ENCODE assay signal across 12 cellular contexts in genomic region chr10:61795551-61795950, GRCh38.
DNase-seq lines count a peak whose midpoint lies in the region; ATAC-seq and TF ChIP-seq lines count a peak whose summit lies in the region.
"Had no signal": no experiment of that assay in that cellular context is flagged by ENCODE, and none has a peak within 500 bp of the region (broad histone marks: within the 10 kb centered on the region; RNA-seq: fewer than 3 reads in every experiment).

No MANE protein-coding gene starts in this region.

- H3K9me3 Mint-ChIP-seq in Calu3 (ENCODE audit: low read depth, unreplicated experiment) (no peaks in the 10 kb centered on the region), CD14-positive monocyte (peaks cover 0 to 2% (median 0%) of the 10 kb centered on the region in 7 donors)
- H3K9me3 Mint-ChIP-seq: activated T-cell treated with anti-CD3 and anti-CD28 coated beads, Interleukin-2, amount 50 U/mL, for 4 hours; stimulated activated naive CD8-positive, alpha-beta T cell treated with anti-CD3 and anti-CD28 coated beads, Interleukin-15, Interleukin-2, amounts not matched to agents 100 ng/mL and 50 ng/mL, for 24 hours had no signal

- H3K36me3 Mint-ChIP-seq in Calu3 (ENCODE audit: insufficient read depth, unreplicated experiment), result no peaks in the 10 kb centered on the region
- no peaks in the 10 kb centered on the region for H3K36me3 Mint-ChIP-seq in CD14-positive monocyte

- peak overlapping the region; percentile 65; the same call in 1 of the 2 replicates for H2AFZ ChIP-seq in Loucy (ENCODE audit: low read length)
- no peak overlapping the region for H2AFZ ChIP-seq in osteoblast (ENCODE audit: low read length)

- DNase-seq in Calu3 (peak; percentile 11), fibroblast of the aortic adventitia (ENCODE audit: low read depth) (no peak), hypothalamus (lab: John Stamatoyannopoulos, UW) (no peak), CD14-positive monocyte (ENCODE audit: low spot score) (no peak), osteoblast (ENCODE audit: insufficient read length, low spot score, missing footprints) (no peak), suprapubic skin (ENCODE audit: low spot score in 2 of 2) (no peak)
- DNase-seq: activated T-cell treated with anti-CD3 and anti-CD28 coated beads, Interleukin-2, amount 50 U/mL, for 4 hours; body of pancreas; NCI-H1048 had no signal

- H3K4me2 ChIP-seq in Loucy (ENCODE audit: low read depth, low read length, poor library complexity, severe bottlenecking), result no peak overlapping the region
- H3K4me2 ChIP-seq in osteoblast (ENCODE audit: insufficient read depth, low read length), result no peak overlapping the region

- CTCF ChIA-PET in Calu3 (lab: Charles Lee), result no interaction called here

- no TSS peak for BruUV-seq in Calu3 (replicated peaks; lab: Mats Ljungman, UMichigan)

- intact Hi-C loops in Calu3 (cut with micrococcal nuclease; ENCODE audit: unreplicated experiment) (no loop called here), CD14-positive monocyte (cut with micrococcal nuclease) (no loop called here)

- H4K20me1 ChIP-seq in Loucy (ENCODE audit: insufficient read depth, low read length, poor library complexity, severe bottlenecking), result no peaks in the 10 kb centered on the region
- no peaks in the 10 kb centered on the region for H4K20me1 ChIP-seq in osteoblast (ENCODE audit: insufficient read depth, low read length)

- no peak for TF ChIP-seq POLR2A in suprapubic skin (IDR thresholded peaks at IDR 0.05)

- peak; percentile 55 for ATAC-seq in GM21515 (IDR thresholded peaks at IDR 0.05; ENCODE audit: unreplicated experiment)
- ATAC-seq: activated T-cell treated with anti-CD3 and anti-CD28 coated beads, Interleukin-2, amount 50 U/mL, for 4 hours; body of pancreas had no signal

- no peaks in the 10 kb centered on the region for H3F3A ChIP-seq in Loucy (ENCODE audit: low read depth)

- H3K79me2 ChIP-seq in Loucy (ENCODE audit: insufficient read depth, low read length), result no peaks in the 10 kb centered on the region
- no peaks in the 10 kb centered on the region for H3K79me2 ChIP-seq in osteoblast (ENCODE audit: insufficient read depth, low read length)

- H3K27me3 ChIP-seq in Loucy (ENCODE audit: insufficient read depth, low read length, poor library complexity, severe bottlenecking) (no peaks in the 10 kb centered on the region), osteoblast (ENCODE audit: insufficient read depth, low read length) (no peaks in the 10 kb centered on the region), suprapubic skin (no peaks in the 10 kb centered on the region)
- H3K27me3 ChIP-seq: body of pancreas had no signal

- H3K4me1 ChIP-seq in Loucy (ENCODE audit: insufficient read depth, low read length, poor library complexity, severe bottlenecking), result peaks cover 32% of the 10 kb centered on the region
- peaks cover 40% of the 10 kb centered on the region for H3K4me1 ChIP-seq in osteoblast (ENCODE audit: insufficient read depth, low read length)
- peaks cover 2% of the 10 kb centered on the region for H3K4me1 ChIP-seq in suprapubic skin

- no peak overlapping the region for H3K9ac ChIP-seq in Loucy (ENCODE audit: low read depth, low read length, poor library complexity, severe bottlenecking)

- H3K27me3 Mint-ChIP-seq in Calu3 (ENCODE audit: unreplicated experiment), result no peaks in the 10 kb centered on the region
- H3K27me3 Mint-ChIP-seq in CD14-positive monocyte (ENCODE audit: low read depth in 3 of 3), result peaks cover 0 to 2% (median 0%) of the 10 kb centered on the region in 3 donors
- H3K27me3 Mint-ChIP-seq: stimulated activated naive CD8-positive, alpha-beta T cell treated with anti-CD3 and anti-CD28 coated beads, Interleukin-15, Interleukin-2, amounts not matched to agents 100 ng/mL and 50 ng/mL, for 24 hours had no signal

- H3K4me1 Mint-ChIP-seq in Calu3 (ENCODE audit: low read depth, unreplicated experiment) (peaks cover 28% of the 10 kb centered on the region), CD14-positive monocyte (no peaks in the 10 kb centered on the region)

- H3K36me3 ChIP-seq in Loucy (ENCODE audit: insufficient read depth, low read length) (no peaks in the 10 kb centered on the region), osteoblast (ENCODE audit: insufficient read depth, low read length) (no peaks in the 10 kb centered on the region), suprapubic skin (no peaks in the 10 kb centered on the region)

- no peak for TF ChIP-seq EP300 in suprapubic skin (IDR thresholded peaks at IDR 0.05)

- H3K9me3 ChIP-seq in Loucy (ENCODE audit: insufficient read depth, low read depth, low read length), result no peaks in the 10 kb centered on the region
- H3K9me3 ChIP-seq in osteoblast (ENCODE audit: low read depth, low read length), result no peaks in the 10 kb centered on the region
- H3K9me3 ChIP-seq in suprapubic skin, result no peaks in the 10 kb centered on the region
- H3K9me3 ChIP-seq: body of pancreas had no signal

- 91% methylated on average over 3 of the region's 3 CpGs for WGBS in suprapubic skin

- H3K4me3 Mint-ChIP-seq in Calu3 (ENCODE audit: low read depth, unreplicated experiment), result no peak overlapping the region
- no peak overlapping the region for H3K4me3 Mint-ChIP-seq in CD14-positive monocyte
- H3K4me3 Mint-ChIP-seq: activated T-cell treated with anti-CD3 and anti-CD28 coated beads, Interleukin-2, amount 50 U/mL, for 4 hours; stimulated activated naive CD8-positive, alpha-beta T cell treated with anti-CD3 and anti-CD28 coated beads, Interleukin-15, Interleukin-2, amounts not matched to agents 100 ng/mL and 50 ng/mL, for 24 hours had no signal

- no peaks in the 10 kb centered on the region for H3K9me2 ChIP-seq in Loucy (replicated peaks; ENCODE audit: low read depth, low read length)

- no peak overlapping the region for H3K27ac Mint-ChIP-seq in Calu3 (ENCODE audit: unreplicated experiment)
- peak overlapping the region in 1 of 7 donors; percentile 9 for H3K27ac Mint-ChIP-seq in CD14-positive monocyte
- H3K27ac Mint-ChIP-seq: stimulated activated naive CD8-positive, alpha-beta T cell treated with anti-CD3 and anti-CD28 coated beads, Interleukin-15, Interleukin-2, amounts not matched to agents 100 ng/mL and 50 ng/mL, for 24 hours had no signal

- TF ChIP-seq CTCF in Calu3 (IDR thresholded peaks at IDR 0.05; ENCODE audit: unreplicated experiment), result peak; percentile 18
- peak; percentile 59 for TF ChIP-seq CTCF in Loucy (conservative IDR thresholded peaks at IDR 0.05; ENCODE audit: low read length)
- TF ChIP-seq CTCF in fibroblast of the aortic adventitia (IDR thresholded peaks at IDR 0.05; ENCODE audit: insufficient read depth, low read length), result peak; percentile 11
- TF ChIP-seq CTCF in CD14-positive monocyte (IDR thresholded peaks at IDR 0.05), result no peak
- TF ChIP-seq CTCF in osteoblast (IDR thresholded peaks at IDR 0.05; ENCODE audit: extremely low read depth, low read depth, low read length), result no peak
- TF ChIP-seq CTCF in suprapubic skin (IDR thresholded peaks at IDR 0.05), result no peak

- no peak overlapping the region for H3K4me3 ChIP-seq in Loucy (ENCODE audit: low read length, poor library complexity, severe bottlenecking)
- no peak overlapping the region for H3K4me3 ChIP-seq in fibroblast of the aortic adventitia (ENCODE audit: low read depth, low read length)
- no peak overlapping the region for H3K4me3 ChIP-seq in osteoblast (ENCODE audit: insufficient read depth, low read length)
- no peak overlapping the region for H3K4me3 ChIP-seq in suprapubic skin
- H3K4me3 ChIP-seq: body of pancreas had no signal

- H3K27ac ChIP-seq in osteoblast (ENCODE audit: low read depth, low read length) (no peak overlapping the region), suprapubic skin (no peak overlapping the region)
- H3K27ac ChIP-seq: body of pancreas had no signal

Comparison
In these comparisons a context has a peak if more than half of its experiments do, and no peak if none do; other contexts are left out.
1. CTCF ChIP-seq: peak in Calu3 (single experiment), Loucy (single experiment) and fibroblast of the aortic adventitia (single experiment); none in CD14-positive monocyte (single experiment), osteoblast (single experiment) and suprapubic skin (0 of 2).